ENCODE assay signal across 8 cellular contexts in the genomic region with DNA sequence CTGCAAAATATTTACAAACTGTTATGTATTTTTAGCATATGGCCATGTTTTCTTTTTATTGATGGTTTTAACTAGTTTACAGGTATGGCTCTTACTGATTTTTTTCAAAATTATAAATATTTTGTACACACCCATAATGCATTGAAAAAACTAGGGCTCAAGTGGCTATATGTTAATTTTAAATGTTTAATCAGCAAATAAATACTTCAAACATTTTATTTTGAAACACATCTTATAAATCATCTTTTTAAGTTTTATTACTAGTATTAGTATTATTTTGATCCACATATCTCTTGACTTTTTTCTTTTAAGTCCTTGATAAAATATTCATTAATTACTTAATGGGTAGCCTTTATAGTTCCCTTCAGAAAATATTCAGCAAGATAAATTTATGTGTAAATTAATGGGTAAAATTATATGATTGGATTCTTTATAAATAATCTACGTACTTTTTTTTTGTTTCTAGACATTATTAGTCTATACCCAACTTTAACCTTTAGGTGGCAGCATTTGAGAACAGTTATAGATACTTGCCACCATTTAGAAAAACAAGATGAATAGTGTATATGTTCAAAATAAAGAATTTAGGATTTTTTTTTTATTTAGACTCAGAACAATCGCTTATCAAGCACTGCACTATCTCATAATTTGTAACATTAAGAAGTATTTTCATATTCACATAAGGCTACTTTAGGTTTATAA.
DNase-seq lines count a peak whose midpoint lies in the region; ATAC-seq and TF ChIP-seq lines count a peak whose summit lies in the region.

No MANE protein-coding gene starts in this region.

- POLR2A ChIA-PET in BJ (lab: Charles Lee), result no interaction called here

- intact Hi-C loops in prostate gland (cut with DNase I), result no loop called here

- H3K27me3 ChIP-seq in BJ (ENCODE audit: control insufficient read depth, insufficient read depth, low read length), result no peaks in the 10 kb centered on the region
- H3K27me3 ChIP-seq in prostate gland (replicated peaks; ENCODE audit: insufficient read depth), result no peaks in the 10 kb centered on the region

- no peak for TF ChIP-seq POLR2A in prostate gland (IDR thresholded peaks at IDR 0.05)

- 15% methylated on average over 2 of the region's 2 CpGs for WGBS in prostate gland

- no peaks in the 10 kb centered on the region for H3K36me3 ChIP-seq in BJ (ENCODE audit: control insufficient read depth, insufficient read depth, low read length)
- H3K36me3 ChIP-seq in prostate gland, result no peaks in the 10 kb centered on the region

- no peaks in the 10 kb centered on the region for H3K4me1 ChIP-seq in prostate gland (replicated peaks)

- no peaks in the 10 kb centered on the region for H3K9me3 ChIP-seq in prostate gland

- CTCF ChIA-PET in BJ (lab: Yijun Ruan, JAX), result no interaction called here

- no peak overlapping the region for H3K4me3 ChIP-seq in BJ (ENCODE audit: low read depth, low read length)
- H3K4me3 ChIP-seq in prostate gland, result no peak overlapping the region

- ATAC-seq in GM19468 (IDR thresholded peaks at IDR 0.05; ENCODE audit: extremely low read depth, unreplicated experiment), result peak; percentile 39
- no peak for ATAC-seq in GM19397 (IDR thresholded peaks at IDR 0.05; ENCODE audit: unreplicated experiment)
- ATAC-seq in HG02981 (IDR thresholded peaks at IDR 0.05; ENCODE audit: unreplicated experiment), result no peak

- no peak for DNase-seq in BJ (ENCODE audit: low read depth)
- DNase-seq in NCI-H1436 (lab: John Stamatoyannopoulos, UW), result peak; percentile 22
- peak; percentile 32 for DNase-seq in cerebellar cortex (ENCODE audit: low spot score)
- DNase-seq in prostate gland (ENCODE audit: low spot score), result no peak
- DNase-seq in GF-D8 (lab: John Stamatoyannopoulos, UW), result no peak

- TF ChIP-seq CTCF in BJ (IDR thresholded peaks at IDR 0.05; ENCODE audit: insufficient read depth, low read depth, low read length) (0 out of 2 replicates have a peak, but pooled peaks have one; percentile 21), prostate gland (IDR thresholded peaks at IDR 0.05) (peak in 3 of 4 experiments; percentile 20 to 23 (median 22))

- H3K27ac ChIP-seq in prostate gland, result no peak overlapping the region

Comparison
In these comparisons a context has a peak if more than half of its experiments do, and no peak if none do; other contexts are left out.
1. DNase-seq: peak in NCI-H1436 (single experiment) and cerebellar cortex (single experiment); none in BJ (single experiment), prostate gland (single experiment) and GF-D8 (single experiment).